Comparison of ENCODE assay signal across 9 cellular contexts in genomic region chr11:88175707-88176066, GRCh38. TPM values are rescaled to one million over a fixed set of nuclear protein-coding genes. Genes with fewer than 3 reads are reported as not detected.
DNase-seq lines count a peak whose midpoint lies in the region; ATAC-seq and TF ChIP-seq lines count a peak whose summit lies in the region.
"Had no signal": no experiment of that assay in that cellular context is flagged by ENCODE, and none has a peak within 500 bp of the region (broad histone marks: within the 10 kb centered on the region; RNA-seq: fewer than 3 reads in every experiment).

No MANE protein-coding gene starts in this region.

- TF ChIP-seq CTCF in endothelial cell (IDR thresholded peaks at IDR 0.05; ENCODE audit: unreplicated experiment), result no peak

- H3K27ac Mint-ChIP-seq in endothelial cell (ENCODE audit: unreplicated experiment), result no peak overlapping the region
- H3K27ac Mint-ChIP-seq: memory B cell had no signal

- ATAC-seq in GM19395 (IDR thresholded peaks at IDR 0.05; ENCODE audit: unreplicated experiment) (peak; percentile 21), HG03354 (IDR thresholded peaks at IDR 0.05; ENCODE audit: poor library complexity, severe bottlenecking, unreplicated experiment) (peak; percentile 21)

- no peaks in the 10 kb centered on the region for H3K36me3 Mint-ChIP-seq in endothelial cell (ENCODE audit: low read depth, unreplicated experiment)
- H3K36me3 Mint-ChIP-seq: memory B cell had no signal

- no peaks in the 10 kb centered on the region for H3K27me3 Mint-ChIP-seq in endothelial cell (ENCODE audit: unreplicated experiment)

- DNase-seq in endothelial cell (ENCODE audit: low spot score), result no peak
- DNase-seq in retina, result peak; percentile 49
- DNase-seq in T-helper 1 cell, result no peak
- DNase-seq in stimulated activated CD4-positive, alpha-beta T cell treated with anti-CD3 and anti-CD28 coated beads, Interleukin-4, amount 100 ng/mL, for 24 hours, result no peak
- DNase-seq in NCI-H2081 treated with DMSO at 0.1 percent for 48 hours (lab: John Stamatoyannopoulos, UW), result no peak
- no peak for DNase-seq in stimulated activated CD4-positive, alpha-beta T cell treated with anti-CD3 and anti-CD28 coated beads, Interleukin-1b, Interleukin-23, amount 100 ng/mL, for 48 hours

- H3K9me3 Mint-ChIP-seq in endothelial cell (ENCODE audit: unreplicated experiment), result no peaks in the 10 kb centered on the region
- H3K9me3 Mint-ChIP-seq: memory B cell had no signal

- peak overlapping the region; percentile 67 for H3K4me3 Mint-ChIP-seq in endothelial cell (ENCODE audit: unreplicated experiment)

- peaks cover 9% of the 10 kb centered on the region for H3K4me1 Mint-ChIP-seq in endothelial cell (ENCODE audit: unreplicated experiment)

RNA-seq across cellular contexts. Expression of gene RAB38, which starts 0.4 kb away (rescaled TPM):
- total RNA-seq in endothelial cell (ENCODE audit: unreplicated experiment), result 10.4 TPM
